Comparison of ENCODE assay signal across 17 cellular contexts in genomic region chr15:101219441-101219840, GRCh38. TPM values are rescaled to one million over a fixed set of nuclear protein-coding genes. Genes with fewer than 3 reads are reported as not detected.
DNase-seq lines count a peak whose midpoint lies in the region; ATAC-seq and TF ChIP-seq lines count a peak whose summit lies in the region.
"Had no signal": no experiment of that assay in that cellular context is flagged by ENCODE, and none has a peak within 500 bp of the region (broad histone marks: within the 10 kb centered on the region; RNA-seq: fewer than 3 reads in every experiment).

No MANE protein-coding gene starts in this region.

- no peak overlapping the region for H3K4me3 Mint-ChIP-seq in T-helper 2 cell treated with Interferon-gamma antibody and Interleukin-4, amounts not matched to agents 5 μg/mL and 100 μg/mL, for 36 hours
- H3K4me3 Mint-ChIP-seq: CD4-positive, alpha-beta memory T cell had no signal

- H3K27ac ChIP-seq in 22Rv1 (peak overlapping the region; percentile 60; the same call in 1 of the 2 replicates), prostate gland (peak overlapping the region; percentile 6 to 64)
- H3K27ac ChIP-seq: BLaER1 treated with 17β-estradiol and CSF1 and Interleukin-3, amounts not matched to agents 10 nM and 100 nM; HL-60 had no signal

- peak overlapping the region; percentile 27 for H3K27ac Mint-ChIP-seq in T-helper 2 cell treated with Interferon-gamma antibody and Interleukin-4, amounts not matched to agents 5 μg/mL and 100 μg/mL, for 36 hours

- H3K4me1 Mint-ChIP-seq in T-helper 2 cell treated with Interferon-gamma antibody and Interleukin-4, amounts not matched to agents 5 μg/mL and 100 μg/mL, for 36 hours (ENCODE audit: low read depth) = peaks cover 47% of the 10 kb centered on the region

- no peak for TF ChIP-seq POLR2A in prostate gland (IDR thresholded peaks at IDR 0.05)

- peaks cover 17% of the 10 kb centered on the region for H3K36me3 Mint-ChIP-seq in T-helper 2 cell treated with Interferon-gamma antibody and Interleukin-4, amounts not matched to agents 5 μg/mL and 100 μg/mL, for 36 hours (ENCODE audit: low read depth)

- no peaks in the 10 kb centered on the region for H3K27me3 ChIP-seq in prostate gland (replicated peaks; ENCODE audit: insufficient read depth)
- H3K27me3 ChIP-seq: BLaER1 treated with 17β-estradiol and CSF1 and Interleukin-3, amounts not matched to agents 10 nM and 100 nM had no signal

- intact Hi-C loops in prostate gland (cut with DNase I) = no loop called here

- H3K4me1 ChIP-seq in prostate gland (replicated peaks) = peaks cover 10% of the 10 kb centered on the region

- no peaks in the 10 kb centered on the region for H3K27me3 Mint-ChIP-seq in T-helper 2 cell treated with Interferon-gamma antibody and Interleukin-4, amounts not matched to agents 5 μg/mL and 100 μg/mL, for 36 hours (ENCODE audit: low read depth)
- H3K27me3 Mint-ChIP-seq: CD4-positive, alpha-beta memory T cell had no signal

- TF ChIP-seq CTCF in 22Rv1 (IDR thresholded peaks at IDR 0.05) (no peak), prostate gland (IDR thresholded peaks at IDR 0.05) (no peak)

- ATAC-seq in GM21786 (IDR thresholded peaks at IDR 0.05; ENCODE audit: unreplicated experiment) (no peak), GM21737 (IDR thresholded peaks at IDR 0.05; ENCODE audit: unreplicated experiment) (no peak), GM19397 (IDR thresholded peaks at IDR 0.05; ENCODE audit: unreplicated experiment) (no peak)
- ATAC-seq: HCT116 had no signal

- WGBS in prostate gland = 70% methylated on average over 6 of the region's 6 CpGs

- H3K4me3 ChIP-seq in prostate gland = no peak overlapping the region
- H3K4me3 ChIP-seq: BLaER1 treated with 17β-estradiol and CSF1 and Interleukin-3, amounts not matched to agents 10 nM and 100 nM had no signal

- DNase-seq in T-helper 2 cell treated with Interferon-gamma antibody and Interleukin-4, amounts not matched to agents 5 μg/mL and 100 μg/mL, for 36 hours (ENCODE audit: low spot score) = no peak
- no peak for DNase-seq in T-helper 2 cell
- DNase-seq in HT1080 (ENCODE audit: low read depth) = peak; percentile 37
- no peak for DNase-seq in prostate gland (ENCODE audit: low spot score)
- DNase-seq: 8988T; ACHN; CD4-positive, alpha-beta memory T cell; DMS79 treated with DMSO at 0.1 percent for 48 hours; EL; KBM-7 had no signal

- no peaks in the 10 kb centered on the region for H3K9me3 ChIP-seq in prostate gland

- H3K9me3 Mint-ChIP-seq in T-helper 2 cell treated with Interferon-gamma antibody and Interleukin-4, amounts not matched to agents 5 μg/mL and 100 μg/mL, for 36 hours = no peaks in the 10 kb centered on the region
- H3K9me3 Mint-ChIP-seq: CD4-positive, alpha-beta memory T cell had no signal

- no peaks in the 10 kb centered on the region for H3K36me3 ChIP-seq in prostate gland

RNA-seq across cellular contexts. Expression of gene CHSY1, which starts 32.4 kb away (rescaled TPM):
- 22.6 and 26.1 TPM in 2 replicates for total RNA-seq in HT1080 (2014; rRNA removed; shearing (Covaris generic))
- polyA plus RNA-seq in HT1080 (2015; cell fraction: cytosol; rRNA removed) = 37.4 and 43.9 TPM in 2 replicates
- 28.2 and 28.5 TPM in 2 replicates for polyA plus RNA-seq in HT1080 (2015; cell fraction: nucleus; rRNA removed)
- 10 to 100 TPM; 30.4 to 46.4 TPM for total RNA-seq in prostate gland

RNA-seq across cellular contexts. Expression of gene SELENOS, which starts 57.8 kb away (rescaled TPM):
- total RNA-seq in HT1080 (2014; rRNA removed; shearing (Covaris generic)) = 46.2 and 50.7 TPM in 2 replicates
- polyA plus RNA-seq in HT1080 (2015; cell fraction: cytosol; rRNA removed) = 49.5 and 70.6 TPM in 2 replicates
- polyA plus RNA-seq in HT1080 (2015; cell fraction: nucleus; rRNA removed) = 40.7 and 45.2 TPM in 2 replicates
- total RNA-seq in prostate gland = 100 to 1,000 TPM in 1 of 2 donors, 10 to 100 TPM in 1; 66.9 to 100 TPM
